8 cellular contexts compared by ENCODE assay signal in genomic region chr7:31488562-31489203, GRCh38. TPM values are rescaled to one million over a fixed set of nuclear protein-coding genes. Genes with fewer than 3 reads are reported as not detected.
DNase-seq lines count a peak whose midpoint lies in the region; ATAC-seq and TF ChIP-seq lines count a peak whose summit lies in the region.

No MANE protein-coding gene starts in this region.

- intact Hi-C loops in esophagus muscularis mucosa (cut with DNase I), result no loop called here

- H3K4me3 ChIP-seq in esophagus muscularis mucosa, result no peak overlapping the region

- H3K9me3 Mint-ChIP-seq in osteocyte (ENCODE audit: unreplicated experiment), result no peaks in the 10 kb centered on the region

- H3K9me3 ChIP-seq in esophagus muscularis mucosa, result no peaks in the 10 kb centered on the region

- no peaks in the 10 kb centered on the region for H3K4me1 ChIP-seq in esophagus muscularis mucosa

- peak; percentile 89 for ATAC-seq in GM21786 (IDR thresholded peaks at IDR 0.05; ENCODE audit: unreplicated experiment)

- no peaks in the 10 kb centered on the region for H3K27me3 Mint-ChIP-seq in osteocyte (ENCODE audit: unreplicated experiment)

- 45% methylated on average over 15 of the region's 15 CpGs for WGBS in esophagus muscularis mucosa

- H3K27ac ChIP-seq in 22Rv1, result no peak overlapping the region
- H3K27ac ChIP-seq in esophagus muscularis mucosa (replicated peaks in 1 of 4), result no peak overlapping the region

- no peak for TF ChIP-seq POLR2A in esophagus muscularis mucosa (IDR thresholded peaks at IDR 0.05; ENCODE audit: low read depth)

- H3K27ac Mint-ChIP-seq in osteocyte (ENCODE audit: unreplicated experiment), result no peak overlapping the region

- no peaks in the 10 kb centered on the region for H3K36me3 ChIP-seq in esophagus muscularis mucosa

- H3K27me3 ChIP-seq in esophagus muscularis mucosa, result peaks cover 0 to 9% (median 0%) of the 10 kb centered on the region in 4 donors

- H3K4me1 Mint-ChIP-seq in osteocyte (ENCODE audit: unreplicated experiment), result no peaks in the 10 kb centered on the region

- TF ChIP-seq CTCF in 22Rv1 (IDR thresholded peaks at IDR 0.05) (peak; percentile 96), esophagus muscularis mucosa (IDR thresholded peaks at IDR 0.05) (peak in 2 of 3 experiments; percentile 38 to 39), osteocyte (IDR thresholded peaks at IDR 0.05) (peak; percentile 63)

- H3K36me3 Mint-ChIP-seq in osteocyte (ENCODE audit: unreplicated experiment), result no peaks in the 10 kb centered on the region

- no peak for TF ChIP-seq EP300 in esophagus muscularis mucosa (IDR thresholded peaks at IDR 0.05)

- peak; percentile 81 for DNase-seq in ELR (ENCODE audit: low read depth)
- DNase-seq in HUDEP-2 (lab: John Stamatoyannopoulos, UW; ENCODE audit: unreplicated experiment in 76 of 76), result peak in 60 of 76 experiments; percentile 1 to 70 (median 31)
- peak; percentile 80 for DNase-seq in SK-MEL-5 (ENCODE audit: low read depth, low spot score)
- no peak for DNase-seq in esophagus muscularis mucosa (ENCODE audit: extremely low spot score)
- DNase-seq in osteocyte (ENCODE audit: extremely low spot score, unreplicated experiment), result no peak
- no peak for DNase-seq in occipital lobe (lab: John Stamatoyannopoulos, UW)

- in situ Hi-C loops in SK-MEL-5 (cut with HindIII; ENCODE audit: low pct_unique_long_range_greater_than_20kb, low sequenced_read_pairs), result no loop called here

- no peak overlapping the region for H3K4me3 Mint-ChIP-seq in osteocyte (ENCODE audit: unreplicated experiment)

RNA-seq across cellular contexts. Expression of gene ITPRID1, which starts 25.2 kb away (rescaled TPM):
- not detected in 2 replicates for total RNA-seq in SK-MEL-5 (2014; rRNA removed; shearing (Covaris generic))
- polyA plus RNA-seq in SK-MEL-5 (2015; cell fraction: cytosol; rRNA removed), result not detected in 2 replicates
- 0.24 TPM in 1 of 2 replicates, not detected in the other for polyA plus RNA-seq in SK-MEL-5 (2015; cell fraction: nucleus; rRNA removed)
- total RNA-seq in esophagus muscularis mucosa, result not detected
- not detected in 2 replicates for total RNA-seq in osteocyte
- 8.6 TPM for total RNA-seq in occipital lobe

Comparison
In these comparisons a context has a peak if more than half of its experiments do, and no peak if none do; other contexts are left out.
1. CTCF ChIP-seq: peak in every context shown above with its lines; median percentile 96 in 22Rv1; 63 in osteocyte; 38 in esophagus muscularis mucosa.
2. DNase-seq: peak in ELR (single experiment), HUDEP-2 (60 of 76) and SK-MEL-5 (single experiment); none in esophagus muscularis mucosa (single experiment), osteocyte (single experiment) and occipital lobe (single experiment).